ENCODE assay signal across 17 cellular contexts in genomic region chr18:68406761-68407160, GRCh38.
DNase-seq lines count a peak whose midpoint lies in the region; TF ChIP-seq lines count a peak whose summit lies in the region.
"Had no signal": no experiment of that assay in that cellular context is flagged by ENCODE, and none has a peak within 500 bp of the region (broad histone marks: within the 10 kb centered on the region; RNA-seq: fewer than 3 reads in every experiment).

No MANE protein-coding gene starts in this region.

- no peak overlapping the region for H3K4me3 ChIP-seq in fibroblast of villous mesenchyme (ENCODE audit: low read depth, low read length)
- no peak overlapping the region for H3K4me3 ChIP-seq in smooth muscle cell
- no peak overlapping the region for H3K4me3 ChIP-seq in SJCRH30
- H3K4me3 ChIP-seq: gastroesophageal sphincter, prostate gland, skin epidermis, transverse colon had no signal

- WGBS in smooth muscle cell (ENCODE audit: low lambda C conversion rate): 75% methylated on average over 4 of the region's 4 CpGs

- no peaks in the 10 kb centered on the region for H3K9me3 ChIP-seq in smooth muscle cell (replicated peaks; ENCODE audit: low read depth)
- H3K9me3 ChIP-seq in SJCRH30 (replicated peaks): no peaks in the 10 kb centered on the region
- H3K9me3 ChIP-seq: gastroesophageal sphincter, prostate gland, transverse colon had no signal

- in situ Hi-C loops in SK-MEL-5 (cut with HindIII; ENCODE audit: low pct_unique_long_range_greater_than_20kb, low sequenced_read_pairs): no loop called here

- DNase-seq in COLO829 (ENCODE audit: low spot score) (peak; percentile 2), SK-MEL-5 (ENCODE audit: low read depth, low spot score) (peak; percentile 14), fibroblast of villous mesenchyme (ENCODE audit: low read depth) (peak; percentile 30), smooth muscle cell (lab: John Stamatoyannopoulos, UW; ENCODE audit: unreplicated experiment) (no peak), NCI-H226 (no peak), HCEC 1CT (no peak), SJCRH30 (no peak)
- DNase-seq: activated CD8-positive, alpha-beta memory T cell treated with anti-CD3 and anti-CD28 coated beads, Interleukin-2, amount 50 U/mL, for 48 hours; C1 segment of cervical spinal cord; mesenchymal stem cell; NCI-H1694 treated with DMSO at 0.1 percent for 48 hours; SHP77; stimulated activated CD4-positive, alpha-beta T cell treated with anti-CD3 and anti-CD28 coated beads, Interleukin-2, amount 100 ng/mL, for 48 hours; transverse colon had no signal

- H3K9ac ChIP-seq in smooth muscle cell (ENCODE audit: low read depth): no peak overlapping the region

- H2AFZ ChIP-seq in smooth muscle cell (ENCODE audit: low read depth): peak overlapping the region; percentile 50

- H3K27ac ChIP-seq in smooth muscle cell (ENCODE audit: low read depth) (no peak overlapping the region), SJCRH30 (no peak overlapping the region)
- H3K27ac ChIP-seq: gastroesophageal sphincter, prostate gland, skin epidermis, transverse colon had no signal

- TF ChIP-seq CTCF in fibroblast of villous mesenchyme (IDR thresholded peaks at IDR 0.05; ENCODE audit: insufficient read depth, low read depth, low read length) (peak; percentile 23), smooth muscle cell (IDR thresholded peaks at IDR 0.05; ENCODE audit: borderline replicate concordance, insufficient read depth, poor library complexity, severe bottlenecking) (no peak)

- H3K36me3 ChIP-seq in smooth muscle cell (ENCODE audit: low read depth) (no peaks in the 10 kb centered on the region), SJCRH30 (no peaks in the 10 kb centered on the region)
- H3K36me3 ChIP-seq: gastroesophageal sphincter, prostate gland, transverse colon had no signal

- H3K79me2 ChIP-seq in smooth muscle cell (ENCODE audit: low read depth): no peaks in the 10 kb centered on the region

- no peaks in the 10 kb centered on the region for H3K4me1 ChIP-seq in smooth muscle cell (ENCODE audit: low read depth)
- H3K4me1 ChIP-seq in SJCRH30: no peaks in the 10 kb centered on the region
- H3K4me1 ChIP-seq: gastroesophageal sphincter, prostate gland, transverse colon had no signal

- H3K4me2 ChIP-seq in smooth muscle cell: no peak overlapping the region

- H4K20me1 ChIP-seq in smooth muscle cell (ENCODE audit: low read depth): no peaks in the 10 kb centered on the region

- no peaks in the 10 kb centered on the region for H3F3A ChIP-seq in smooth muscle cell (ENCODE audit: low read depth)

- no peaks in the 10 kb centered on the region for H3K27me3 ChIP-seq in smooth muscle cell (ENCODE audit: low read depth)
- no peaks in the 10 kb centered on the region for H3K27me3 ChIP-seq in SJCRH30
- H3K27me3 ChIP-seq: gastroesophageal sphincter, transverse colon had no signal

Comparison
In these comparisons a context has a peak if more than half of its experiments do, and no peak if none do; other contexts are left out.
1. DNase-seq: peak in COLO829 (single experiment), SK-MEL-5 (single experiment) and fibroblast of villous mesenchyme (single experiment); none in smooth muscle cell (single experiment), NCI-H226 (single experiment), HCEC 1CT (single experiment) and SJCRH30 (0 of 2).